Comparison of ENCODE assay signal across 1 cellular context in genomic region chr22:46355369-46355995, GRCh38.
TF ChIP-seq lines count a peak whose summit lies in the region.

No MANE protein-coding gene starts in this region.

TF ChIP-seq in H1, 55 proteins besides CTCF, POLR2A, EP300 and RAD21:
- TF ChIP-seq MAX (IDR thresholded peaks at IDR 0.05) = no peak
- peak; percentile 27; the same call in 1 of the 2 replicates for TF ChIP-seq JUND (IDR thresholded peaks at IDR 0.05; ENCODE audit: low read length)
